ENCODE assay signal across 10 cellular contexts in genomic region chr15:64776402-64776786, GRCh38. TPM values are rescaled to one million over a fixed set of nuclear protein-coding genes. Genes with fewer than 3 reads are reported as not detected.
DNase-seq lines count a peak whose midpoint lies in the region; ATAC-seq and TF ChIP-seq lines count a peak whose summit lies in the region.
"Had no signal": no experiment of that assay in that cellular context is flagged by ENCODE, and none has a peak within 500 bp of the region (broad histone marks: within the 10 kb centered on the region; RNA-seq: fewer than 3 reads in every experiment).

No MANE protein-coding gene starts in this region.

- intact Hi-C loops in Calu3 (cut with micrococcal nuclease; ENCODE audit: unreplicated experiment) (no loop called here), sciatic nerve (cut with DNase I) (no loop called here)

- peaks cover 32% of the 10 kb centered on the region for H3K4me1 ChIP-seq in iPS-15b (ENCODE audit: control insufficient read depth, insufficient read depth, low read length)

- no peaks in the 10 kb centered on the region for H3K9me3 Mint-ChIP-seq in Calu3 (ENCODE audit: low read depth, unreplicated experiment)

- CTCF ChIA-PET in Calu3 (lab: Charles Lee): no interaction called here

- no peaks in the 10 kb centered on the region for H3K4me1 Mint-ChIP-seq in Calu3 (ENCODE audit: low read depth, unreplicated experiment)
- peaks cover 6% of the 10 kb centered on the region for H3K4me1 Mint-ChIP-seq in T-helper 17 cell

- DNase-seq in Calu3 (no peak), T-helper 17 cell (no peak), sciatic nerve (ENCODE audit: low spot score) (no peak), OCI-M1 (lab: John Stamatoyannopoulos, UW) (no peak), SIG-M5 treated with dmso at 0.1 percent for 504 hours (lab: John Stamatoyannopoulos, UW; ENCODE audit: unreplicated experiment) (no peak), Ammon's horn (ENCODE audit: low spot score) (no peak)
- DNase-seq in stimulated activated CD4-positive, alpha-beta T cell treated with anti-CD3 and anti-CD28 coated beads, Interleukin-15, amount 100 ng/mL, for 24 hours: no peak

- H3K27me3 Mint-ChIP-seq in Calu3 (ENCODE audit: unreplicated experiment) (peaks cover 91% of the 10 kb centered on the region), T-helper 17 cell (peaks cover 52% of the 10 kb centered on the region)

- no peaks in the 10 kb centered on the region for H3K9me3 ChIP-seq in T-helper 17 cell (ENCODE audit: control insufficient read depth, low read length, poor library complexity, severe bottlenecking)
- H3K9me3 ChIP-seq in iPS-15b (ENCODE audit: control insufficient read depth, insufficient read depth, low read length): no peaks in the 10 kb centered on the region

- peak overlapping the region; percentile 74 for H3K4me3 ChIP-seq in iPS-15b (ENCODE audit: low read depth, low read length)

- H3K36me3 ChIP-seq in iPS-15b (ENCODE audit: control insufficient read depth, insufficient read depth, low read length): peaks cover 5% of the 10 kb centered on the region

- H3K4me3 Mint-ChIP-seq in Calu3 (ENCODE audit: low read depth, unreplicated experiment) (peak overlapping the region; percentile 72), T-helper 17 cell (peak overlapping the region; percentile 89)

- H3K27ac Mint-ChIP-seq in Calu3 (ENCODE audit: unreplicated experiment) (no peak overlapping the region), T-helper 17 cell (no peak overlapping the region)

- no peak for ATAC-seq in T-helper 17 cell
- peak; percentile 23 for ATAC-seq in sciatic nerve

- peak overlapping the region; percentile 60 for H3K9ac ChIP-seq in iPS-15b (ENCODE audit: low read depth, low read length)

- peaks cover 13% of the 10 kb centered on the region for H3K36me3 Mint-ChIP-seq in Calu3 (ENCODE audit: insufficient read depth, unreplicated experiment)
- peaks cover 8% of the 10 kb centered on the region for H3K36me3 Mint-ChIP-seq in T-helper 17 cell (ENCODE audit: low read depth)

- no TSS peak for BruUV-seq in Calu3 (replicated peaks; lab: Mats Ljungman, UMichigan)

- no peaks in the 10 kb centered on the region for H3K27me3 ChIP-seq in iPS-15b (ENCODE audit: control insufficient read depth, insufficient read depth, low read length)

- no peak for TF ChIP-seq CTCF in Calu3 (IDR thresholded peaks at IDR 0.05; ENCODE audit: unreplicated experiment)

RNA-seq across cellular contexts. Expression of gene RBPMS2, which starts 1.0 kb away (rescaled TPM):
- total RNA-seq in Calu3 (2022) (1.4 and 1.6 TPM in 2 replicates), T-helper 17 cell (1 to 10 TPM in 1 of 2 donors, under 1 TPM in 1; 0.52 to 1.1 TPM), sciatic nerve (14.2 TPM)
- total RNA-seq: HT-29, OCI-LY7 had no signal

RNA-seq across cellular contexts. Expression of gene PIF1, which starts 49.1 kb away (rescaled TPM):
- 33.9 and 51.5 TPM in 2 replicates for total RNA-seq in Calu3 (2022)
- under 1 TPM; 0.44 to 0.45 TPM for total RNA-seq in T-helper 17 cell
- total RNA-seq in sciatic nerve: 0.76 TPM

Comparison
In these comparisons a context has a peak if more than half of its experiments do, and no peak if none do; other contexts are left out.
1. RNA of gene PIF1, which starts 49.1 kb away (total RNA-seq): 33.9 to 51.5 TPM in Calu3; 0.76 TPM in sciatic nerve (single experiment) and 0.44 to 0.45 TPM in T-helper 17 cell; every median in the first group is over 10 times any median in the second.